8 cellular contexts compared by ENCODE assay signal in the genomic region with DNA sequence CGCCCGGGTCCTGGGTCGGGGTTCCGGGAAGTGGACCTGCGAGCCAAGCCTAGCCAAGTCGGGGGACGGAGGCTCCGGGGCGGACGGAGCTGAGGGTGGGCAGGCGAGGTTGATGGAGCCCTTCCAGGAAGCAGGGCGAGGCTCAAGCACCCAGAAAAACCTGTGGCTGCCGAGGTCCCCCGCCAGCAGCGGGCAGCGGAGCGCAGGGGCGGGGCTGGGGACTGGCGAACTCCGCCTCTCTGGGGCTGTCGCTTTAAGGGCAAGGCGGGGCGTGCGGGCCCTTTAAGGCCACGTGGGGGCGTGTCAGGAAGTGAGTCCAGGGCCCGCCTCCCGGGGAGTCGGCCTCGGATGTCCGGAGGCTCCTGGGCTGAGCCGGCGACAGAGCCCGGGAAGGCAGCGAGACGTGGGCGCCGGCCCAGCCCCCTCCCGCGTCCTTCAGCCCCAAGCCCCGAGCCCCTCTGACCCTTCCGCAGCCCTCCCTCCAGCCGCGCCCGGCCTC. TPM values are rescaled to one million over a fixed set of nuclear protein-coding genes. Genes with fewer than 3 reads are reported as not detected.
DNase-seq lines count a peak whose midpoint lies in the region; ATAC-seq and TF ChIP-seq lines count a peak whose summit lies in the region.

A gene (plus strand): TSS at position 344 of the 499 bp plus-strand sequence. CDS start 653 bp downstream, outside the sequence.

- TF ChIP-seq CTCF in DOHH2 (IDR thresholded peaks at IDR 0.05; ENCODE audit: low read depth, low read length, poor library complexity, severe bottlenecking), result peak; percentile 22
- TF ChIP-seq CTCF in natural killer cell (IDR thresholded peaks at IDR 0.05), result no peak

- H3K4me2 ChIP-seq in DOHH2 (ENCODE audit: low read length), result peak within 1 kb of the TSS; percentile 98

- peak; percentile 94 for ATAC-seq in GM21786 (IDR thresholded peaks at IDR 0.05; ENCODE audit: unreplicated experiment)
- ATAC-seq in natural killer cell, result peak; percentile 97 to 99 (median 98)

- peaks cover 37 to 53% of the 10 kb centered on the region in 2 donors for H3K4me1 Mint-ChIP-seq in natural killer cell

- H3K27me3 Mint-ChIP-seq in natural killer cell (ENCODE audit: low read depth in 2 of 2), result no peaks in the 10 kb centered on the region

- H3K9me3 Mint-ChIP-seq in natural killer cell, result no peaks in the 10 kb centered on the region

- no peaks in the 10 kb centered on the region; the same call in 1 of the 2 replicates for H3K36me3 ChIP-seq in DOHH2 (ENCODE audit: control insufficient read depth, low read length)
- peaks cover 13% of the 10 kb centered on the region; the same call in 1 of the 2 replicates for H3K36me3 ChIP-seq in KOPT-K1 (ENCODE audit: insufficient read depth, low read length)

- peak within 1 kb of the TSS; percentile 91 for H3K4me3 ChIP-seq in DOHH2 (ENCODE audit: low read length)

- no peaks in the 10 kb centered on the region for H3K9me3 ChIP-seq in DOHH2 (ENCODE audit: control insufficient read depth, insufficient read depth, low read length)
- no peaks in the 10 kb centered on the region for H3K9me3 ChIP-seq in KOPT-K1 (ENCODE audit: insufficient read depth, low read length, poor library complexity, severe bottlenecking)

- DNase-seq in RPMI7951 (ENCODE audit: low read depth) (peak; percentile 91), fibroblast of gingiva (ENCODE audit: low read depth) (peak; percentile 93), natural killer cell (peak; percentile 95)
- peak; percentile 91 to 93 for DNase-seq in activated T-helper 1 cell treated with anti-CD3 and anti-CD28 coated beads, Interleukin-2, amount 50 U/mL, for 16 hours (ENCODE audit: low read depth in 1 of 2, low spot score in 1 of 2)
- DNase-seq in stimulated activated naive CD4-positive, alpha-beta T cell treated with Interleukin-2 at 50 U/mL for 16 hours (lab: John Stamatoyannopoulos, UW), result peak; percentile 95

- H3F3A ChIP-seq in DOHH2 (ENCODE audit: control insufficient read depth, insufficient read depth), result no peaks in the 10 kb centered on the region

- peak within 1 kb of the TSS; percentile 74 to 94 for H3K27ac Mint-ChIP-seq in natural killer cell

- no peak within 1 kb of the TSS for H3K27ac ChIP-seq in DOHH2 (ENCODE audit: low read depth, low read length)
- H3K27ac ChIP-seq in KOPT-K1 (ENCODE audit: low read depth, low read length, poor library complexity, severe bottlenecking), result peak within 1 kb of the TSS; percentile 69

- peaks cover 26% of the 10 kb centered on the region for H3K79me2 ChIP-seq in DOHH2 (ENCODE audit: control insufficient read depth, low read length)

- H3K36me3 Mint-ChIP-seq in natural killer cell, result no peaks in the 10 kb centered on the region

- intact Hi-C loops in natural killer cell (cut with micrococcal nuclease), result loop anchor here (1.0 kb wide), 1 partner anchor 42 kb away; a partner anchor contains a TSS

- peaks cover 5% of the 10 kb centered on the region; the same call in 1 of the 2 replicates for H4K20me1 ChIP-seq in DOHH2 (ENCODE audit: control insufficient read depth, insufficient read depth, low read depth, low read length)

- H3K27me3 ChIP-seq in DOHH2 (ENCODE audit: control insufficient read depth, low read length), result peaks cover 2% of the 10 kb centered on the region; the same call in 1 of the 2 replicates

- peaks cover 33% of the 10 kb centered on the region for H3K4me1 ChIP-seq in DOHH2 (ENCODE audit: control insufficient read depth, low read length)

- H3K4me3 Mint-ChIP-seq in natural killer cell, result peak within 1 kb of the TSS; percentile 94

- H3K9me2 ChIP-seq in DOHH2 (replicated peaks; ENCODE audit: control insufficient read depth, low read length), result no peaks in the 10 kb centered on the region

RNA-seq across cellular contexts. Expression of the gene that starts here (rescaled TPM):
- 4.8 and 5.2 TPM in 2 replicates for total RNA-seq in RPMI7951 (2014; rRNA removed; shearing (Covaris generic))
- 10 to 100 TPM in 1 of 3 donors, 1 to 10 TPM in 2; 7.1 to 11.9 (median 9.5) TPM for total RNA-seq in natural killer cell
